9 cellular contexts compared by ENCODE assay signal in genomic region chr6:134422426-134423231, GRCh38.
DNase-seq lines count a peak whose midpoint lies in the region; ATAC-seq and TF ChIP-seq lines count a peak whose summit lies in the region.
"Had no signal": no experiment of that assay in that cellular context is flagged by ENCODE, and none has a peak within 500 bp of the region (broad histone marks: within the 10 kb centered on the region; RNA-seq: fewer than 3 reads in every experiment).

No MANE protein-coding gene starts in this region.

- CTCF ChIA-PET in AG04450 (lab: Charles Lee), result interaction anchor here (0.7 to 0.8 kb wide), 2 partner anchors 249 to 460 kb away, joined by 3 read pairs; no protein-coding TSS in a partner anchor

- peaks cover 10% of the 10 kb centered on the region for H3K4me1 Mint-ChIP-seq in activated naive CD8-positive, alpha-beta T cell treated with anti-CD3 and anti-CD28 coated beads, Interleukin-2, amount 50 U/mL, for 24 hours

- no peak overlapping the region for H3K27ac Mint-ChIP-seq in activated naive CD8-positive, alpha-beta T cell treated with anti-CD3 and anti-CD28 coated beads, Interleukin-2, amount 50 U/mL, for 24 hours
- H3K27ac Mint-ChIP-seq: CD8-positive, alpha-beta T cell had no signal

- H3K27me3 ChIP-seq in AG04450 (ENCODE audit: control insufficient read depth, insufficient read depth, low read length), result no peaks in the 10 kb centered on the region

- no peak overlapping the region for H3K4me3 Mint-ChIP-seq in activated naive CD8-positive, alpha-beta T cell treated with anti-CD3 and anti-CD28 coated beads, Interleukin-2, amount 50 U/mL, for 24 hours
- H3K4me3 Mint-ChIP-seq: CD8-positive, alpha-beta T cell had no signal

- no peaks in the 10 kb centered on the region for H3K9me3 ChIP-seq in AG04450 (ENCODE audit: control insufficient read depth, insufficient read depth, low read length)

- DNase-seq in AG04450 (ENCODE audit: low read depth, low spot score), result peak; percentile 95
- peak; percentile 99 for DNase-seq in amniotic epithelial cell (ENCODE audit: low read depth)
- DNase-seq in kidney glomerular epithelial cell (lab: John Stamatoyannopoulos, UW), result peak; percentile 99
- no peak for DNase-seq in effector CD4-positive, alpha-beta T cell
- no peak for DNase-seq in LoVo (ENCODE audit: low spot score)
- no peak for DNase-seq in NCI-H2081 (lab: John Stamatoyannopoulos, UW)
- no peak for DNase-seq in activated naive CD8-positive, alpha-beta T cell treated with anti-CD3 and anti-CD28 coated beads, Interleukin-2, amount 50 U/mL, for 24 hours
- DNase-seq: CD8-positive, alpha-beta T cell had no signal

- peak overlapping the region; percentile 34 for H3K4me3 ChIP-seq in AG04450 (ENCODE audit: low read depth, low read length)

- no peak for TF ChIP-seq CTCF in AG04450 (IDR thresholded peaks at IDR 0.05; ENCODE audit: low read depth, low read length)

- H3K36me3 Mint-ChIP-seq in activated naive CD8-positive, alpha-beta T cell treated with anti-CD3 and anti-CD28 coated beads, Interleukin-2, amount 50 U/mL, for 24 hours (ENCODE audit: low read depth), result no peaks in the 10 kb centered on the region
- H3K36me3 Mint-ChIP-seq: CD8-positive, alpha-beta T cell had no signal

- POLR2A ChIA-PET in AG04450 (lab: Yijun Ruan, JAX), result interaction anchor here (0.6 to 2.1 kb wide), 15 partner anchors 9 to 352 kb away, joined by 3 to 7 read pairs (median 4); no protein-coding TSS in a partner anchor

- H3K27me3 Mint-ChIP-seq in activated naive CD8-positive, alpha-beta T cell treated with anti-CD3 and anti-CD28 coated beads, Interleukin-2, amount 50 U/mL, for 24 hours, result no peaks in the 10 kb centered on the region

- peak overlapping the region; percentile 97 for H3K27ac ChIP-seq in AG04450 (ENCODE audit: low read depth, low read length)

- no peaks in the 10 kb centered on the region for H3K9me3 Mint-ChIP-seq in activated naive CD8-positive, alpha-beta T cell treated with anti-CD3 and anti-CD28 coated beads, Interleukin-2, amount 50 U/mL, for 24 hours
- H3K9me3 Mint-ChIP-seq: CD8-positive, alpha-beta T cell had no signal

- peak; percentile 45 for ATAC-seq in HG03175 (IDR thresholded peaks at IDR 0.05; ENCODE audit: unreplicated experiment)
- no peak for ATAC-seq in activated naive CD8-positive, alpha-beta T cell treated with anti-CD3 and anti-CD28 coated beads, Interleukin-2, amount 50 U/mL, for 24 hours
- ATAC-seq: CD8-positive, alpha-beta T cell had no signal

Comparison
In these comparisons a context has a peak if more than half of its experiments do, and no peak if none do; other contexts are left out.
1. DNase-seq: peak in AG04450 (single experiment), amniotic epithelial cell (single experiment) and kidney glomerular epithelial cell (single experiment); none in effector CD4-positive, alpha-beta T cell (single experiment), LoVo (single experiment), NCI-H2081 (0 of 2) and activated naive CD8-positive, alpha-beta T cell treated with anti-CD3 and anti-CD28 coated beads, Interleukin-2, amount 50 U/mL, for 24 hours (single experiment).